ENCODE assay signal across 1 cellular context in the genomic region with DNA sequence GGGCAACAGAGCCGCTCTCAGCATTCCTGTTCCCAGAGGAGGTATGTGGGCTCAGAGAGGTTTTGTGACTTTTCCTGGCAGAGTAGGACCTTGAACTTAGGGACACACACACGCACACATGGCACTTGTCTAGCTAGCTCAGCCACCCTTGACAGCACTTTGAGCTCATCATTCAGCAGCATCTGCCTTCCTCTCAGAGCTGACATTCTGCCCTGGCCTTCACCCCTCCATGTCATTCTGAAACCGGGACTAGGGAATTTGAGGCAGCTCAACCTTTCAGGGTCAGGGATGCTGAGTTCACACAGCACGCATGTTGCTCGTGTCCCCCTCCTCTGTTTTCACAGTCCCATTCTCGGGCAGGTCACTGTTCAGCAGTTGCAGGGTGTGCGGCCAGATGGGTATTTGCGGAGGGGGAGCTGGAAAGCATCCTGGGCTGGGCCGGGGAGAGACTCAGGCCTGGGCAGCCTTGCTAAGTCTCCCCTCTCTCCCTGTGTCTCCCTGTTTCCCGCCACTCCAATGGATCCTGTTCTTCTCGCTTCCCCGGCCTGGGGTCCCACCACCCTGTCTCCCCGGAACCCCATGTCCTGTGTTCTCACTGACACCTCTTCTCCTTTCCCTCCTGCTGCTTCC.
TF ChIP-seq lines count a peak whose summit lies in the region.

No MANE protein-coding gene starts in this region.

TF ChIP-seq in GM12878, 131 proteins besides CTCF, POLR2A, EP300 and RAD21:
- TF ChIP-seq IKZF1 (conservative IDR thresholded peaks at IDR 0.05): 0 out of 2 replicates have a peak, but pooled peaks have one; percentile 14
- TF ChIP-seq POLR2AphosphoS5 (IDR thresholded peaks at IDR 0.05; ENCODE audit: low read length): no peak
- peak; percentile 36; the same call in 1 of the 2 replicates for TF ChIP-seq NR2F1 (conservative IDR thresholded peaks at IDR 0.05)
